1 cellular context compared by ENCODE assay signal in the genomic region with DNA sequence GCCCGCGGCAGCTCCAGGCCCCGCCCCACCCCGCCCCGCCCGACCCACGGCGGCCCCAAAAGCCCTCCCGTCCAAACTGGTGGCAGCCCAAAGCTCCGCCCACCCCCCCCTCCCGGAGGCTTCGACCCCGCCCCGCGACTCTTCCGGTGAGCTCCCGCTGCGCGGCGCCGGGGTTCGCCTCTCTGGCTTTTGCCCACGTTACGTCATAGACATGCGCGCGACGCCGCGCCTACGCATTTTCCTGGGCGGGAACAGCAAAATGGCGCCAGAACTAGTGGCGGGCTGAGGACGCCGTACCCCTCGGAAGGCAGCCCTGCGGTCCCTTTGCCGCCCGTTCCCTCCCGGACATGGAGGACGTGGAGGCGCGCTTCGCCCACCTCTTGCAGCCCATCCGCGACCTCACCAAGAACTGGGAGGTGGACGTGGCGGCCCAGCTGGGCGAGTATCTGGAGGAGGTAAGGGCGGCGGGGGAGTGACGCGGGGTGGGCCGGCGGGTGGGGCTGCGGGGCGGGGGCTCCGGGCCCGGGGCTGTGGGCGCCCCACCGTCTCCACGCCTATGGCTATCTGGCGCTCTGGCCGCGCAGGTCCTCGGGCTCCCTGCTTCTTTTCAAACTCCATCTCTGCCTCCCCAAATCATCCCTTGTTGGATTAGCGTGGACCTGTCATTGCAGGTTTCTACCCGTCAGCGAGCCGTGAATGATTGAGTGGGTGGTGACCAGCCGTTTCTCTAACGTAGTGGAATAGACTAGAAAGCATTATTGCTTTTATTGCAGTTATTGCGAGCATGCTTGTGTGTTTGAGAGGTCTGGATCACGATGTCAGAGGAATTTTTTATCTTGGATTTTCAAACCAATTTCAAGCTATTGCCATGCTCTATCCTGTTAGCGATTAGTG.
A peak's percentile ranks its signal among the peaks of the same experiment; 100 is the strongest.
TF ChIP-seq lines count a peak whose summit lies in the region.

A gene (plus strand): TSS at position 234 of the 894 bp plus-strand sequence. CDS start 114 bp downstream, at position 348.

TF ChIP-seq in K562, 482 proteins besides CTCF, POLR2A, EP300 and RAD21 (continued from another document and continues in another):
- TF ChIP-seq ZNF408 (CRISPR knock-in tag; IDR thresholded peaks at IDR 0.05; ENCODE audit: low read depth): no peak
- TF ChIP-seq, protein P1, sequence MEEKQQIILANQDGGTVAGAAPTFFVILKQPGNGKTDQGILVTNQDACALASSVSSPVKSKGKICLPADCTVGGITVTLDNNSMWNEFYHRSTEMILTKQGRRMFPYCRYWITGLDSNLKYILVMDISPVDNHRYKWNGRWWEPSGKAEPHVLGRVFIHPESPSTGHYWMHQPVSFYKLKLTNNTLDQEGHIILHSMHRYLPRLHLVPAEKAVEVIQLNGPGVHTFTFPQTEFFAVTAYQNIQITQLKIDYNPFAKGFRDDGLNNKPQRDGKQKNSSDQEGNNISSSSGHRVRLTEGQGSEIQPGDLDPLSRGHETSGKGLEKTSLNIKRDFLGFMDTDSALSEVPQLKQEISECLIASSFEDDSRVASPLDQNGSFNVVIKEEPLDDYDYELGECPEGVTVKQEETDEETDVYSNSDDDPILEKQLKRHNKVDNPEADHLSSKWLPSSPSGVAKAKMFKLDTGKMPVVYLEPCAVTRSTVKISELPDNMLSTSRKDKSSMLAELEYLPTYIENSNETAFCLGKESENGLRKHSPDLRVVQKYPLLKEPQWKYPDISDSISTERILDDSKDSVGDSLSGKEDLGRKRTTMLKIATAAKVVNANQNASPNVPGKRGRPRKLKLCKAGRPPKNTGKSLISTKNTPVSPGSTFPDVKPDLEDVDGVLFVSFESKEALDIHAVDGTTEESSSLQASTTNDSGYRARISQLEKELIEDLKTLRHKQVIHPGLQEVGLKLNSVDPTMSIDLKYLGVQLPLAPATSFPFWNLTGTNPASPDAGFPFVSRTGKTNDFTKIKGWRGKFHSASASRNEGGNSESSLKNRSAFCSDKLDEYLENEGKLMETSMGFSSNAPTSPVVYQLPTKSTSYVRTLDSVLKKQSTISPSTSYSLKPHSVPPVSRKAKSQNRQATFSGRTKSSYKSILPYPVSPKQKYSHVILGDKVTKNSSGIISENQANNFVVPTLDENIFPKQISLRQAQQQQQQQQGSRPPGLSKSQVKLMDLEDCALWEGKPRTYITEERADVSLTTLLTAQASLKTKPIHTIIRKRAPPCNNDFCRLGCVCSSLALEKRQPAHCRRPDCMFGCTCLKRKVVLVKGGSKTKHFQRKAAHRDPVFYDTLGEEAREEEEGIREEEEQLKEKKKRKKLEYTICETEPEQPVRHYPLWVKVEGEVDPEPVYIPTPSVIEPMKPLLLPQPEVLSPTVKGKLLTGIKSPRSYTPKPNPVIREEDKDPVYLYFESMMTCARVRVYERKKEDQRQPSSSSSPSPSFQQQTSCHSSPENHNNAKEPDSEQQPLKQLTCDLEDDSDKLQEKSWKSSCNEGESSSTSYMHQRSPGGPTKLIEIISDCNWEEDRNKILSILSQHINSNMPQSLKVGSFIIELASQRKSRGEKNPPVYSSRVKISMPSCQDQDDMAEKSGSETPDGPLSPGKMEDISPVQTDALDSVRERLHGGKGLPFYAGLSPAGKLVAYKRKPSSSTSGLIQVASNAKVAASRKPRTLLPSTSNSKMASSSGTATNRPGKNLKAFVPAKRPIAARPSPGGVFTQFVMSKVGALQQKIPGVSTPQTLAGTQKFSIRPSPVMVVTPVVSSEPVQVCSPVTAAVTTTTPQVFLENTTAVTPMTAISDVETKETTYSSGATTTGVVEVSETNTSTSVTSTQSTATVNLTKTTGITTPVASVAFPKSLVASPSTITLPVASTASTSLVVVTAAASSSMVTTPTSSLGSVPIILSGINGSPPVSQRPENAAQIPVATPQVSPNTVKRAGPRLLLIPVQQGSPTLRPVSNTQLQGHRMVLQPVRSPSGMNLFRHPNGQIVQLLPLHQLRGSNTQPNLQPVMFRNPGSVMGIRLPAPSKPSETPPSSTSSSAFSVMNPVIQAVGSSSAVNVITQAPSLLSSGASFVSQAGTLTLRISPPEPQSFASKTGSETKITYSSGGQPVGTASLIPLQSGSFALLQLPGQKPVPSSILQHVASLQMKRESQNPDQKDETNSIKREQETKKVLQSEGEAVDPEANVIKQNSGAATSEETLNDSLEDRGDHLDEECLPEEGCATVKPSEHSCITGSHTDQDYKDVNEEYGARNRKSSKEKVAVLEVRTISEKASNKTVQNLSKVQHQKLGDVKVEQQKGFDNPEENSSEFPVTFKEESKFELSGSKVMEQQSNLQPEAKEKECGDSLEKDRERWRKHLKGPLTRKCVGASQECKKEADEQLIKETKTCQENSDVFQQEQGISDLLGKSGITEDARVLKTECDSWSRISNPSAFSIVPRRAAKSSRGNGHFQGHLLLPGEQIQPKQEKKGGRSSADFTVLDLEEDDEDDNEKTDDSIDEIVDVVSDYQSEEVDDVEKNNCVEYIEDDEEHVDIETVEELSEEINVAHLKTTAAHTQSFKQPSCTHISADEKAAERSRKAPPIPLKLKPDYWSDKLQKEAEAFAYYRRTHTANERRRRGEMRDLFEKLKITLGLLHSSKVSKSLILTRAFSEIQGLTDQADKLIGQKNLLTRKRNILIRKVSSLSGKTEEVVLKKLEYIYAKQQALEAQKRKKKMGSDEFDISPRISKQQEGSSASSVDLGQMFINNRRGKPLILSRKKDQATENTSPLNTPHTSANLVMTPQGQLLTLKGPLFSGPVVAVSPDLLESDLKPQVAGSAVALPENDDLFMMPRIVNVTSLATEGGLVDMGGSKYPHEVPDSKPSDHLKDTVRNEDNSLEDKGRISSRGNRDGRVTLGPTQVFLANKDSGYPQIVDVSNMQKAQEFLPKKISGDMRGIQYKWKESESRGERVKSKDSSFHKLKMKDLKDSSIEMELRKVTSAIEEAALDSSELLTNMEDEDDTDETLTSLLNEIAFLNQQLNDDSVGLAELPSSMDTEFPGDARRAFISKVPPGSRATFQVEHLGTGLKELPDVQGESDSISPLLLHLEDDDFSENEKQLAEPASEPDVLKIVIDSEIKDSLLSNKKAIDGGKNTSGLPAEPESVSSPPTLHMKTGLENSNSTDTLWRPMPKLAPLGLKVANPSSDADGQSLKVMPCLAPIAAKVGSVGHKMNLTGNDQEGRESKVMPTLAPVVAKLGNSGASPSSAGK (IDR thresholded peaks at IDR 0.05): no peak
- TF ChIP-seq RHOXF2B (CRISPR knock-in tag; conservative IDR thresholded peaks at IDR 0.05): no peak
- TF ChIP-seq MEF2D (tag; conservative IDR thresholded peaks at IDR 0.05; ENCODE audit: low read depth): no peak
- no peak for TF ChIP-seq BRD9 (IDR thresholded peaks at IDR 0.05; ENCODE audit: low read depth, partially characterized antibody)
- peak; percentile 18; the same call in 1 of the 2 replicates for TF ChIP-seq JUN (IDR thresholded peaks at IDR 0.05; ENCODE audit: borderline replicate concordance, low read depth, low read length)
- no peak for TF ChIP-seq JUN (CRISPR knock-in tag; IDR thresholded peaks at IDR 0.05; ENCODE audit: borderline replicate concordance)
- TF ChIP-seq ZNF224 (CRISPR knock-in tag; IDR thresholded peaks at IDR 0.05): no peak
- TF ChIP-seq, protein P2, sequence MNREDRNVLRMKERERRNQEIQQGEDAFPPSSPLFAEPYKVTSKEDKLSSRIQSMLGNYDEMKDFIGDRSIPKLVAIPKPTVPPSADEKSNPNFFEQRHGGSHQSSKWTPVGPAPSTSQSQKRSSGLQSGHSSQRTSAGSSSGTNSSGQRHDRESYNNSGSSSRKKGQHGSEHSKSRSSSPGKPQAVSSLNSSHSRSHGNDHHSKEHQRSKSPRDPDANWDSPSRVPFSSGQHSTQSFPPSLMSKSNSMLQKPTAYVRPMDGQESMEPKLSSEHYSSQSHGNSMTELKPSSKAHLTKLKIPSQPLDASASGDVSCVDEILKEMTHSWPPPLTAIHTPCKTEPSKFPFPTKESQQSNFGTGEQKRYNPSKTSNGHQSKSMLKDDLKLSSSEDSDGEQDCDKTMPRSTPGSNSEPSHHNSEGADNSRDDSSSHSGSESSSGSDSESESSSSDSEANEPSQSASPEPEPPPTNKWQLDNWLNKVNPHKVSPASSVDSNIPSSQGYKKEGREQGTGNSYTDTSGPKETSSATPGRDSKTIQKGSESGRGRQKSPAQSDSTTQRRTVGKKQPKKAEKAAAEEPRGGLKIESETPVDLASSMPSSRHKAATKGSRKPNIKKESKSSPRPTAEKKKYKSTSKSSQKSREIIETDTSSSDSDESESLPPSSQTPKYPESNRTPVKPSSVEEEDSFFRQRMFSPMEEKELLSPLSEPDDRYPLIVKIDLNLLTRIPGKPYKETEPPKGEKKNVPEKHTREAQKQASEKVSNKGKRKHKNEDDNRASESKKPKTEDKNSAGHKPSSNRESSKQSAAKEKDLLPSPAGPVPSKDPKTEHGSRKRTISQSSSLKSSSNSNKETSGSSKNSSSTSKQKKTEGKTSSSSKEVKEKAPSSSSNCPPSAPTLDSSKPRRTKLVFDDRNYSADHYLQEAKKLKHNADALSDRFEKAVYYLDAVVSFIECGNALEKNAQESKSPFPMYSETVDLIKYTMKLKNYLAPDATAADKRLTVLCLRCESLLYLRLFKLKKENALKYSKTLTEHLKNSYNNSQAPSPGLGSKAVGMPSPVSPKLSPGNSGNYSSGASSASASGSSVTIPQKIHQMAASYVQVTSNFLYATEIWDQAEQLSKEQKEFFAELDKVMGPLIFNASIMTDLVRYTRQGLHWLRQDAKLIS (CRISPR knock-in tag; IDR thresholded peaks at IDR 0.05): no peak
- peak; percentile 73 for TF ChIP-seq CXXC5 (CRISPR knock-in tag; IDR thresholded peaks at IDR 0.05)
- TF ChIP-seq ZFX (CRISPR knock-in tag; IDR thresholded peaks at IDR 0.05): peak; percentile 33; the same call in 1 of the 2 replicates
- TF ChIP-seq GATA2 (CRISPR knock-in tag; IDR thresholded peaks at IDR 0.05): no peak
- TF ChIP-seq MTA1 (IDR thresholded peaks at IDR 0.05; ENCODE audit: borderline replicate concordance): peak; percentile 97
- no peak for TF ChIP-seq SREBF1 (IDR thresholded peaks at IDR 0.05; ENCODE audit: borderline replicate concordance, low read depth, low read length)
- TF ChIP-seq ZBTB17 (CRISPR knock-in tag; IDR thresholded peaks at IDR 0.05): no peak
- TF ChIP-seq NFYB (IDR thresholded peaks at IDR 0.05; ENCODE audit: extremely low read depth, insufficient read length): no peak
- TF ChIP-seq NFIX (CRISPR knock-in tag; IDR thresholded peaks at IDR 0.05; ENCODE audit: low read depth): no peak
- TF ChIP-seq ZNF311 (CRISPR knock-in tag; IDR thresholded peaks at IDR 0.05): no peak
- TF ChIP-seq CBFA2T3 (IDR thresholded peaks at IDR 0.05): no peak
- TF ChIP-seq ZNF444 (CRISPR knock-in tag; IDR thresholded peaks at IDR 0.05): no peak
- no peak for TF ChIP-seq STAT5A (IDR thresholded peaks at IDR 0.05; ENCODE audit: borderline replicate concordance, low read length)
- TF ChIP-seq KLF1 (tag; IDR thresholded peaks at IDR 0.05): no peak
- peak; percentile 22; the same call in 1 of the 2 replicates for TF ChIP-seq ZBTB7A (IDR thresholded peaks at IDR 0.05; ENCODE audit: borderline replicate concordance, control insufficient read depth, low read depth, low read length)
- peak; percentile 85 for TF ChIP-seq SUPT5H (IDR thresholded peaks at IDR 0.05)
- TF ChIP-seq, protein P3, sequence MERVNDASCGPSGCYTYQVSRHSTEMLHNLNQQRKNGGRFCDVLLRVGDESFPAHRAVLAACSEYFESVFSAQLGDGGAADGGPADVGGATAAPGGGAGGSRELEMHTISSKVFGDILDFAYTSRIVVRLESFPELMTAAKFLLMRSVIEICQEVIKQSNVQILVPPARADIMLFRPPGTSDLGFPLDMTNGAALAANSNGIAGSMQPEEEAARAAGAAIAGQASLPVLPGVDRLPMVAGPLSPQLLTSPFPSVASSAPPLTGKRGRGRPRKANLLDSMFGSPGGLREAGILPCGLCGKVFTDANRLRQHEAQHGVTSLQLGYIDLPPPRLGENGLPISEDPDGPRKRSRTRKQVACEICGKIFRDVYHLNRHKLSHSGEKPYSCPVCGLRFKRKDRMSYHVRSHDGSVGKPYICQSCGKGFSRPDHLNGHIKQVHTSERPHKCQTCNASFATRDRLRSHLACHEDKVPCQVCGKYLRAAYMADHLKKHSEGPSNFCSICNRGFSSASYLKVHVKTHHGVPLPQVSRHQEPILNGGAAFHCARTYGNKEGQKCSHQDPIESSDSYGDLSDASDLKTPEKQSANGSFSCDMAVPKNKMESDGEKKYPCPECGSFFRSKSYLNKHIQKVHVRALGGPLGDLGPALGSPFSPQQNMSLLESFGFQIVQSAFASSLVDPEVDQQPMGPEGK (CRISPR knock-in tag; IDR thresholded peaks at IDR 0.05; ENCODE audit: borderline replicate concordance): no peak
- no peak for TF ChIP-seq GATAD2A (IDR thresholded peaks at IDR 0.05)
- no peak for TF ChIP-seq RAD51 (IDR thresholded peaks at IDR 0.05; ENCODE audit: borderline replicate concordance, low read depth)
- peak in 1 of 2 experiments; percentile 76; a peak in 2 of 4 replicates for TF ChIP-seq CSDE1 (IDR thresholded peaks at IDR 0.05)
- no peak for TF ChIP-seq ZNF174 (CRISPR knock-in tag; IDR thresholded peaks at IDR 0.05)
- TF ChIP-seq SMAD1 (IDR thresholded peaks at IDR 0.05; ENCODE audit: low read depth, low read length, partially characterized antibody): peak; percentile 43
- no peak for TF ChIP-seq CREBBP (IDR thresholded peaks at IDR 0.05; ENCODE audit: low read depth, low read length)
- no peak for TF ChIP-seq ZNF699 (CRISPR knock-in tag; IDR thresholded peaks at IDR 0.05; ENCODE audit: insufficient replicate concordance)
- TF ChIP-seq, protein P4, sequence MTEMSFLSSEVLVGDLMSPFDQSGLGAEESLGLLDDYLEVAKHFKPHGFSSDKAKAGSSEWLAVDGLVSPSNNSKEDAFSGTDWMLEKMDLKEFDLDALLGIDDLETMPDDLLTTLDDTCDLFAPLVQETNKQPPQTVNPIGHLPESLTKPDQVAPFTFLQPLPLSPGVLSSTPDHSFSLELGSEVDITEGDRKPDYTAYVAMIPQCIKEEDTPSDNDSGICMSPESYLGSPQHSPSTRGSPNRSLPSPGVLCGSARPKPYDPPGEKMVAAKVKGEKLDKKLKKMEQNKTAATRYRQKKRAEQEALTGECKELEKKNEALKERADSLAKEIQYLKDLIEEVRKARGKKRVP (CRISPR knock-in tag; IDR thresholded peaks at IDR 0.05): no peak
- TF ChIP-seq POLR2H (tag; IDR thresholded peaks at IDR 0.05; ENCODE audit: low read depth): peak; percentile 53; the same call in 1 of the 2 replicates
- TF ChIP-seq CHD4 (IDR thresholded peaks at IDR 0.05; ENCODE audit: insufficient read depth, insufficient replicate concordance, low read depth, low read length, poor library complexity, severe bottlenecking): no peak
- TF ChIP-seq POLR2B (IDR thresholded peaks at IDR 0.05; ENCODE audit: low read depth, partially characterized antibody): peak; percentile 82
- TF ChIP-seq TCF7 (IDR thresholded peaks at IDR 0.05; ENCODE audit: borderline replicate concordance): no peak
- TF ChIP-seq TEAD4 (IDR thresholded peaks at IDR 0.05; ENCODE audit: low read length): no peak
- no peak for TF ChIP-seq TEAD4 (CRISPR knock-in tag; IDR thresholded peaks at IDR 0.05; ENCODE audit: borderline replicate concordance)
- no peak for TF ChIP-seq ZNF668 (CRISPR knock-in tag; IDR thresholded peaks at IDR 0.05)
- TF ChIP-seq, protein P5, sequence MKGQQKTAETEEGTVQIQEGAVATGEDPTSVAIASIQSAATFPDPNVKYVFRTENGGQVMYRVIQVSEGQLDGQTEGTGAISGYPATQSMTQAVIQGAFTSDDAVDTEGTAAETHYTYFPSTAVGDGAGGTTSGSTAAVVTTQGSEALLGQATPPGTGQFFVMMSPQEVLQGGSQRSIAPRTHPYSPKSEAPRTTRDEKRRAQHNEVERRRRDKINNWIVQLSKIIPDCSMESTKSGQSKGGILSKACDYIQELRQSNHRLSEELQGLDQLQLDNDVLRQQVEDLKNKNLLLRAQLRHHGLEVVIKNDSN (CRISPR knock-in tag; IDR thresholded peaks at IDR 0.05): no peak
- peak; percentile 86 to 89 for TF ChIP-seq NRF1 (conservative IDR thresholded peaks at IDR 0.05 in 1 of 2, IDR thresholded peaks at IDR 0.05 in 1 of 2)
- TF ChIP-seq DPF2 (IDR thresholded peaks at IDR 0.05): no peak
- no peak for TF ChIP-seq HOXB6 (CRISPR knock-in tag; IDR thresholded peaks at IDR 0.05; ENCODE audit: borderline replicate concordance)
- peak; percentile 55 for TF ChIP-seq SAP30 (IDR thresholded peaks at IDR 0.05; ENCODE audit: borderline replicate concordance, insufficient read depth, low read depth, low read length, poor library complexity, severe bottlenecking)
